1 cellular context compared by ENCODE assay signal in genomic region chr9:75457474-75458011, GRCh38.
TF ChIP-seq lines count a peak whose summit lies in the region.

No MANE protein-coding gene starts in this region.

TF ChIP-seq in H1, 55 proteins besides CTCF, POLR2A, EP300 and RAD21 (continued from another document):
- peak; percentile 74; the same call in 1 of the 2 replicates for TF ChIP-seq POU5F1 (IDR thresholded peaks at IDR 0.05; ENCODE audit: low read depth, low read length)
- no peak for TF ChIP-seq TAF1 (IDR thresholded peaks at IDR 0.05; ENCODE audit: low read depth, low read length)
- no peak for TF ChIP-seq EZH2 (IDR thresholded peaks at IDR 0.05; ENCODE audit: low read depth, low read length, severe bottlenecking)
- TF ChIP-seq ATF2 (IDR thresholded peaks at IDR 0.05; ENCODE audit: low read length): no peak
- peak; percentile 48; the same call in 1 of the 2 replicates for TF ChIP-seq TEAD4 (IDR thresholded peaks at IDR 0.05; ENCODE audit: low read depth, low read length)
- TF ChIP-seq E2F6 (IDR thresholded peaks at IDR 0.05): no peak
- peak; percentile 78 for TF ChIP-seq CHD7 (IDR thresholded peaks at IDR 0.05; ENCODE audit: insufficient replicate concordance, low read length)
